11 cellular contexts compared by ENCODE assay signal in the genomic region with DNA sequence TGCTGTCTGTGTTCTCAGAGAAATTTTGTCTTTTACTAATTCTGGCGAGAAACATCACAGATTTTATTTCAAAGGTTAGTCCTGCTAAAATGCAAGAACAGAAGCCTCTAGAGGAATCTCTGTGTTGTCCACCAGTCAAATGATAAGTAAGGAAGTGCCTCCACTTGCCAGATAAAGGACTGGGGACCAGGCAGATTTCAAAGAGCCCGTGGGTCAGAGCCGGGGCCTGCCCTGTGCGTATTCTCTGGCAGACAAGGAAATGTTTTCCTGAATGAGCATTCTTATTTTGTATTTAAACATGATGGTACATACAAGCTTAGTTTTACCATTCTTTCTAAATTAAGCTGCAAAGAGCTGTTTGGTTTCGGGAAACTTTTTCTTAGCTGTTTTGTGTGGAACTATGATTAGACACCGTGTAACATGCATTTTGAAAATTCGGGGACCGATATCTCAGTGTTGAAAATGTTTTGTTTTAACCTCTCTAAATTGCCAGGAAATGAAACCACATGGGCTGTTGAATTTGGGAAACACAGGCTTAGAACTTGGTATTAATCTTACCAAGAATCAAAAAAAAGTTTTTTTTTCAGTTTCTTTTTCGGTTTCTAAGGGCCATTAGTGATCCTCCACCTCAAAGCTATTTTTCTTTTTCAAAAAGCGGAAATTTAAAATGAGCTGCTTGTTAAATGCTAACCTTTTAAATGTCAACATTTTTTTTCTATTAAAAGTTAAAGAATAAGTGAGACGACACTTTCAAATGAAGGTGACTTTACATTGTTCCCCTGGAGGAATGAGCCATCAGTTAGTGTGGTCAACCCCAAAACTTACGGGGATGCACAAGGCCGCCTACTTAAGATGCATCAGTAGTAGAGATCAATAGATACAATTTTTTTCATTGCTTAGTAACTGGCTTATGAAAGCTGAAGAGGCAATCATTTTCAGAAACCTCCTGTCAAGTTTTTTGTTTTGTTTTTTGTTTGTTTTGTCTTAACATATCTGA.
DNase-seq lines count a peak whose midpoint lies in the region; ATAC-seq and TF ChIP-seq lines count a peak whose summit lies in the region.
"Had no signal": no experiment of that assay in that cellular context is flagged by ENCODE, and none has a peak within 500 bp of the region (broad histone marks: within the 10 kb centered on the region; RNA-seq: fewer than 3 reads in every experiment).

No MANE protein-coding gene starts in this region.

- H3K36me3 ChIP-seq in CD8-positive, alpha-beta memory T cell (ENCODE audit: insufficient read depth, low read length), result no peaks in the 10 kb centered on the region
- H3K36me3 ChIP-seq in KMS-11 (ENCODE audit: insufficient read depth), result no peaks in the 10 kb centered on the region
- H3K36me3 ChIP-seq in brain microvascular endothelial cell (replicated peaks), result no peaks in the 10 kb centered on the region
- H3K36me3 ChIP-seq: left ventricle myocardium inferior had no signal

- H3K79me2 ChIP-seq in KMS-11 (ENCODE audit: insufficient read depth, low read depth), result no peaks in the 10 kb centered on the region

- H3K9ac ChIP-seq in KMS-11, result peak overlapping the region; percentile 39; the same call in 1 of the 2 replicates

- no peaks in the 10 kb centered on the region for H3K9me3 Mint-ChIP-seq in CD8-positive, alpha-beta memory T cell
- H3K9me3 Mint-ChIP-seq in central memory CD8-positive, alpha-beta T cell, result no peaks in the 10 kb centered on the region
- H3K9me3 Mint-ChIP-seq: dendritic cell treated with granulocyte-macrophage colony-stimulating factor and Interleukin-4, amounts not matched to agents 40 ng/mL and 50 ng/mL, for 4 days had no signal

- H3K4me1 Mint-ChIP-seq in CD8-positive, alpha-beta memory T cell, result peaks cover 23 to 47% (median 38%) of the 10 kb centered on the region in 3 donors
- H3K4me1 Mint-ChIP-seq in central memory CD8-positive, alpha-beta T cell, result peaks cover 11% of the 10 kb centered on the region

- H3K4me2 ChIP-seq in KMS-11, result peak overlapping the region; percentile 58

- peak overlapping the region; percentile 39 to 93 (median 78) for H3K27ac Mint-ChIP-seq in CD8-positive, alpha-beta memory T cell
- peak overlapping the region; percentile 44 for H3K27ac Mint-ChIP-seq in central memory CD8-positive, alpha-beta T cell (ENCODE audit: low read depth)
- H3K27ac Mint-ChIP-seq: dendritic cell treated with granulocyte-macrophage colony-stimulating factor and Interleukin-4, amounts not matched to agents 40 ng/mL and 50 ng/mL, for 4 days had no signal

- H3K27me3 ChIP-seq in CD8-positive, alpha-beta memory T cell (ENCODE audit: insufficient read depth, low read length, poor library complexity, severe bottlenecking), result no peaks in the 10 kb centered on the region
- H3K27me3 ChIP-seq in KMS-11 (ENCODE audit: insufficient read depth, low read depth) (no peaks in the 10 kb centered on the region), brain microvascular endothelial cell (replicated peaks) (no peaks in the 10 kb centered on the region)

- H3K4me1 ChIP-seq in CD8-positive, alpha-beta memory T cell (ENCODE audit: insufficient read depth, low read length), result peaks cover 20% of the 10 kb centered on the region
- H3K4me1 ChIP-seq in KMS-11 (ENCODE audit: low read depth, poor library complexity, severe bottlenecking), result peaks cover 20% of the 10 kb centered on the region
- H3K4me1 ChIP-seq: left ventricle myocardium inferior had no signal

- peak overlapping the region; percentile 74 to 87 (median 80) for H3K4me3 Mint-ChIP-seq in CD8-positive, alpha-beta memory T cell
- peak overlapping the region; percentile 49 for H3K4me3 Mint-ChIP-seq in central memory CD8-positive, alpha-beta T cell
- H3K4me3 Mint-ChIP-seq: dendritic cell treated with granulocyte-macrophage colony-stimulating factor and Interleukin-4, amounts not matched to agents 40 ng/mL and 50 ng/mL, for 4 days had no signal

- TF ChIP-seq CTCF in KMS-11 (conservative IDR thresholded peaks at IDR 0.05; ENCODE audit: low read depth, low read length), result no peak
- TF ChIP-seq CTCF in brain microvascular endothelial cell (IDR thresholded peaks at IDR 0.05; ENCODE audit: low read depth, low read length, missing control alignments), result no peak

- peaks cover 0 to 6% of the 10 kb centered on the region in 2 donors for H3K27me3 Mint-ChIP-seq in CD8-positive, alpha-beta memory T cell
- no peaks in the 10 kb centered on the region for H3K27me3 Mint-ChIP-seq in central memory CD8-positive, alpha-beta T cell

- no peaks in the 10 kb centered on the region for H3K9me3 ChIP-seq in CD8-positive, alpha-beta memory T cell (ENCODE audit: low read length)
- H3K9me3 ChIP-seq: left ventricle myocardium inferior had no signal

- no peak overlapping the region for H3K27ac ChIP-seq in CD8-positive, alpha-beta memory T cell (ENCODE audit: low read depth, low read length)
- H3K27ac ChIP-seq in KMS-11 (peak overlapping the region; percentile 59), brain microvascular endothelial cell (no peak overlapping the region)
- H3K27ac ChIP-seq: left ventricle myocardium inferior had no signal

- no peak for DNase-seq in CD8-positive, alpha-beta memory T cell
- no peak for DNase-seq in central memory CD8-positive, alpha-beta T cell (ENCODE audit: low spot score in 2 of 2)
- DNase-seq in cerebellar cortex (ENCODE audit: low spot score) (no peak), brain microvascular endothelial cell (no peak), superior temporal gyrus (ENCODE audit: extremely low spot score) (no peak), DMS153 (lab: John Stamatoyannopoulos, UW) (no peak)
- DNase-seq: left ventricle myocardium inferior, SHP77 treated with DMSO at 0.1 percent for 48 hours had no signal

- POLR2A ChIA-PET in CD8-positive, alpha-beta memory T cell (lab: Charles Lee), result interaction anchor here (1.0 to 1.4 kb wide), 3 partner anchors 68 to 213 kb away, joined by 4 to 6 read pairs (median 4); no protein-coding TSS in a partner anchor

- peak overlapping the region; percentile 22 for H3K4me3 ChIP-seq in CD8-positive, alpha-beta memory T cell (ENCODE audit: low read length)
- H3K4me3 ChIP-seq in KMS-11 (IDR thresholded peaks at IDR 0.05; ENCODE audit: insufficient read depth, low read depth, low read length), result no peak overlapping the region
- H3K4me3 ChIP-seq in brain microvascular endothelial cell (ENCODE audit: low read depth, low read length), result no peak overlapping the region
- H3K4me3 ChIP-seq: left ventricle myocardium inferior had no signal

- CTCF ChIA-PET in CD8-positive, alpha-beta memory T cell (lab: Charles Lee), result interaction anchor here (3.4 kb wide), 1 partner anchor 115 kb away, joined by 16 read pairs; the partner anchor contains the start of gene MAMLD1

- peak overlapping the region; percentile 61 for H2AFZ ChIP-seq in KMS-11 (ENCODE audit: low read depth)

- H4K20me1 ChIP-seq in KMS-11 (ENCODE audit: insufficient read depth), result no peaks in the 10 kb centered on the region

- in situ Hi-C loops in brain microvascular endothelial cell (cut with HindIII; ENCODE audit: low pct_ligation_motif_present, low sequenced_read_pairs), result no loop called here

- H3K36me3 Mint-ChIP-seq in CD8-positive, alpha-beta memory T cell, result no peaks in the 10 kb centered on the region
- H3K36me3 Mint-ChIP-seq in central memory CD8-positive, alpha-beta T cell (ENCODE audit: insufficient read depth), result no peaks in the 10 kb centered on the region

- peak; percentile 48 for ATAC-seq in GM21526 (IDR thresholded peaks at IDR 0.05; ENCODE audit: low FRiP score, unreplicated experiment)
- ATAC-seq in central memory CD8-positive, alpha-beta T cell (replicated peaks; ENCODE audit: extremely low read depth, poor library complexity, severe bottlenecking), result peak; percentile 46
